In genomic region chr1:235532350-235532749, GRCh38 we compare ENCODE assay signal across 15 cellular contexts. TPM values are rescaled to one million over a fixed set of nuclear protein-coding genes. Genes with fewer than 3 reads are reported as not detected.
DNase-seq lines count a peak whose midpoint lies in the region; ATAC-seq and TF ChIP-seq lines count a peak whose summit lies in the region.
"Had no signal": no experiment of that assay in that cellular context is flagged by ENCODE, and none has a peak within 500 bp of the region (broad histone marks: within the 10 kb centered on the region; RNA-seq: fewer than 3 reads in every experiment).

No MANE protein-coding gene starts in this region.

- H3K9me2 ChIP-seq in GM23248 (ENCODE audit: insufficient read depth), result no peaks in the 10 kb centered on the region

- 50 to 55% methylated on average over 2 of the region's 2 CpGs for WGBS in GM23248 (ENCODE audit: low coverage in 1 of 2, low lambda C conversion rate in 2 of 2, missing lambda C conversion rate in 2 of 2), 2 experiments

- H3K27me3 ChIP-seq in GM23248 (replicated peaks; ENCODE audit: insufficient read depth) (no peaks in the 10 kb centered on the region), brain microvascular endothelial cell (replicated peaks) (no peaks in the 10 kb centered on the region), right atrium auricular region (no peaks in the 10 kb centered on the region)
- H3K27me3 ChIP-seq: esophagus muscularis mucosa had no signal

- H3K9me3 ChIP-seq in GM23248 (ENCODE audit: low read depth) (no peaks in the 10 kb centered on the region), right atrium auricular region (no peaks in the 10 kb centered on the region)
- H3K9me3 ChIP-seq: esophagus muscularis mucosa had no signal

- in situ Hi-C loops in GM23248 (cut with MboI), result no loop called here
- in situ Hi-C loops in brain microvascular endothelial cell (cut with HindIII; ENCODE audit: low pct_ligation_motif_present, low sequenced_read_pairs), result no loop called here
- in situ Hi-C loops in GM13977 (cut with MboI; ENCODE audit: low pct_unique_long_range_greater_than_20kb, low sequenced_read_pairs, unreplicated experiment), result no loop called here

- H3K4me1 ChIP-seq in GM23248 (ENCODE audit: insufficient read depth) (peaks cover 14% of the 10 kb centered on the region), right atrium auricular region (no peaks in the 10 kb centered on the region)
- H3K4me1 ChIP-seq: esophagus muscularis mucosa had no signal

- H3K4me2 ChIP-seq in GM23248 (ENCODE audit: unreplicated experiment), result peak overlapping the region; percentile 2

- H2AFZ ChIP-seq in GM23248, result peak overlapping the region; percentile 49; the same call in 1 of the 2 replicates

- DNase-seq in GM23248, result peak; percentile 67
- DNase-seq in NCI-H226, result peak; percentile 60
- DNase-seq in brain microvascular endothelial cell, result peak; percentile 55
- DNase-seq in glomerular visceral epithelial cell (ENCODE audit: extremely low spot score), result peak; percentile 35
- no peak for DNase-seq in right atrium auricular region (ENCODE audit: low spot score)
- no peak for DNase-seq in GM13977 (ENCODE audit: low spot score)
- no peak for DNase-seq in stimulated activated CD4-positive, alpha-beta T cell treated with anti-CD3 and anti-CD28 coated beads, Interleukin-1b, Interleukin-23, amount 100 ng/mL, for 48 hours
- DNase-seq: activated CD4-positive, alpha-beta T cell treated with anti-CD3 and anti-CD28 coated beads, Interleukin-2, amount 10 ng/mL, durations not matched to agents 7 days and 5 days; activated T-cell treated with anti-CD3 and anti-CD28 coated beads, Interleukin-2, amount 50 U/mL, for 24 hours; DMS79; stimulated activated CD4-positive, alpha-beta T cell treated with anti-CD3 and anti-CD28 coated beads, Interleukin-4, amount 100 ng/mL, for 1 hour; T-helper 1 cell had no signal

- 0 out of 2 replicates have a peak, but pooled peaks cover 10% of the 10 kb centered on the region for H3F3A ChIP-seq in GM23248 (ENCODE audit: insufficient read depth)

- H3K36me3 ChIP-seq in GM23248 (ENCODE audit: low read depth) (no peaks in the 10 kb centered on the region), brain microvascular endothelial cell (replicated peaks) (no peaks in the 10 kb centered on the region), right atrium auricular region (no peaks in the 10 kb centered on the region)
- H3K36me3 ChIP-seq: esophagus muscularis mucosa had no signal

- no peaks in the 10 kb centered on the region for H4K20me1 ChIP-seq in GM23248 (ENCODE audit: insufficient read depth)

- H3K27ac ChIP-seq in GM23248, result peak overlapping the region; percentile 42
- H3K27ac ChIP-seq in brain microvascular endothelial cell, result no peak overlapping the region
- no peak overlapping the region for H3K27ac ChIP-seq in right atrium auricular region
- H3K27ac ChIP-seq: C4-2B, esophagus muscularis mucosa had no signal

- no peak for ATAC-seq in GM21390 (IDR thresholded peaks at IDR 0.05; ENCODE audit: unreplicated experiment)

- TF ChIP-seq CTCF in brain microvascular endothelial cell (IDR thresholded peaks at IDR 0.05; ENCODE audit: low read depth, low read length, missing control alignments) (no peak), right atrium auricular region (IDR thresholded peaks at IDR 0.05) (no peak), GM13977 (IDR thresholded peaks at IDR 0.05; ENCODE audit: extremely low read depth, insufficient read depth, missing control alignments) (no peak)

- H3K4me3 ChIP-seq in GM23248, result no peak overlapping the region
- H3K4me3 ChIP-seq in brain microvascular endothelial cell (ENCODE audit: low read depth, low read length), result no peak overlapping the region
- H3K4me3 ChIP-seq in right atrium auricular region, result no peak overlapping the region
- H3K4me3 ChIP-seq: esophagus muscularis mucosa had no signal

- H3K79me2 ChIP-seq in GM23248 (ENCODE audit: insufficient read depth), result no peaks in the 10 kb centered on the region

- no peak overlapping the region for H3K9ac ChIP-seq in GM23248

RNA-seq across cellular contexts. Expression of gene B3GALNT2, which starts 28.1 kb away (rescaled TPM):
- 28.1 and 28.3 TPM in 2 replicates for total RNA-seq in GM23248 (2014; rRNA removed; shearing (Covaris generic))
- 13.1 and 13.3 TPM in 2 replicates for polyA plus RNA-seq in GM23248 (2016; fragmentation: Nextera tagmentation; extraction: Ambion mirVana)
- total RNA-seq in right atrium auricular region, result 10 to 100 TPM; 18.9 to 23.2 TPM

Comparison
In these comparisons a context has a peak if more than half of its experiments do, and no peak if none do; other contexts are left out.
1. DNase-seq: peak in GM23248 (single experiment), NCI-H226 (single experiment), brain microvascular endothelial cell (single experiment) and glomerular visceral epithelial cell (single experiment); none in right atrium auricular region (single experiment), GM13977 (single experiment) and stimulated activated CD4-positive, alpha-beta T cell treated with anti-CD3 and anti-CD28 coated beads, Interleukin-1b, Interleukin-23, amount 100 ng/mL, for 48 hours (single experiment).